8 cellular contexts compared by ENCODE assay signal in the genomic region with DNA sequence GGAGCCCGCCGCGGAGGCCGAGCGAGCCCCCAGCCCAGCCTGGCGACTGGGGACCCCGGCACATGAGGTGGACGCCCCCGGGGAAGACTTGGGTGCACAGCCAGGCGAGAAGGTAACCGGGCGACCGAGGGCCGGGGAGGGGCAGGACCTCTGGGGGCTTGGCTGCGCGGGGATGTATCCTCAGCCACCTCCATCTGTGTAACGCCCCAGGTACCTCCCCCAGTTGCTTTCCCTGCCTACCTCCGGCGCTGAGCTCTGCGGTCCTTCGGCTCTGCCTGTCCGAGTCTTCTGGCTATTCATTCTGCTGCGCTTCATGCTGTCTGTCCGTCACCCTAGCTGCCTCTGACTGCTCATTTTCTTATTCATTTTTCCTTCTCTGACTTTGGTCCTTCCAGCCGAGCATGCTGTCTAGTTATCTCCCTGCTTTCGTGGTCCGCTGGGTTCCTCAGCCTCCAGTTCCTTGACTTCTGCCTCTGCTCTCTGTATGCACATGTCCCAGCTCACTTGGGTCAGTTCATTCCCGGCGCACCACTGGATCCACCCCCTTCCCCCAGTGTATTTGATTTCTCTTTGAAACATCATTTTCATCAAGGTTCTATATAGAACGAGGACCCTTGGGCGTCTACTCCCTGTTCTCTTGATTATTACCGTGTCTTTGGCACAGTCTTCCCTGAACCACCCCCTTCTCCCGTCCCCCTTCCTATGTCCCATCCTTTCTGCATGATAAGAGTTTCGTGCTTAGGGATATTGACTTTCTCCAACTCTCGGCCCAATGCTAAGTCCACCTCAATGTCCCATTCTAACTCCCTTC. TPM values are rescaled to one million over a fixed set of nuclear protein-coding genes. Genes with fewer than 3 reads are reported as not detected.
DNase-seq lines count a peak whose midpoint lies in the region; ATAC-seq and TF ChIP-seq lines count a peak whose summit lies in the region.

No MANE protein-coding gene starts in this region.

- TF ChIP-seq CTCF in AG04449 (IDR thresholded peaks at IDR 0.05; ENCODE audit: insufficient read depth, low read length, missing control alignments) (no peak), esophagus squamous epithelium (IDR thresholded peaks at IDR 0.05) (no peak)

- no peaks in the 10 kb centered on the region for H3K9me3 ChIP-seq in esophagus squamous epithelium

- H3K27me3 ChIP-seq in esophagus squamous epithelium = no peaks in the 10 kb centered on the region

- H3K36me3 Mint-ChIP-seq in naive thymus-derived CD8-positive, alpha-beta T cell = peaks cover 0 to 12% (median 8%) of the 10 kb centered on the region in 3 donors
- H3K36me3 Mint-ChIP-seq in stimulated activated memory B cell treated with anti-CD40 and anti-IgM and Interleukin-4, amounts not matched to agents 10 μg/mL and 1 μg/mL and 100 μg/mL, for 72 hours = peaks cover 4% of the 10 kb centered on the region

- POLR2A ChIA-PET in AG04449 (lab: Yijun Ruan, JAX) = interaction anchor here (0.6 kb wide), 1 partner anchor 393 kb away, joined by 3 read pairs; no protein-coding TSS in a partner anchor
- POLR2A ChIA-PET in naive thymus-derived CD8-positive, alpha-beta T cell (lab: Charles Lee) = interaction anchor here (4.2 kb wide), 1 partner anchor 35 kb away, joined by 28 read pairs; the partner anchor contains the start of gene M6PR

- H3K4me3 ChIP-seq in AG04449 (ENCODE audit: low read depth, low read length) = peak overlapping the region; percentile 83
- H3K4me3 ChIP-seq in esophagus squamous epithelium = peak overlapping the region; percentile 59 to 84 (median 67)

- DNase-seq in AG04449 (ENCODE audit: low read depth, low spot score) = no peak
- DNase-seq in NCI-H82 treated with DMSO at 0.1 percent for 48 hours (lab: John Stamatoyannopoulos, UW; ENCODE audit: unreplicated experiment) = peak; percentile 34
- DNase-seq in activated T-cell treated with anti-CD3 and anti-CD28 coated beads, Interleukin-2, amount 50 U/mL, for 1 hour = peak; percentile 76
- no peak for DNase-seq in esophagus squamous epithelium (lab: John Stamatoyannopoulos, UW)
- DNase-seq in naive thymus-derived CD8-positive, alpha-beta T cell = peak; percentile 34 to 76 (median 58)

- peaks cover 24 to 49% (median 25%) of the 10 kb centered on the region in 3 donors for H3K4me1 ChIP-seq in esophagus squamous epithelium

- intact Hi-C loops in esophagus squamous epithelium (cut with DNase I) = no loop called here

- H3K27ac Mint-ChIP-seq in naive thymus-derived CD8-positive, alpha-beta T cell = no peak overlapping the region
- H3K27ac Mint-ChIP-seq in stimulated activated memory B cell treated with anti-CD40 and anti-IgM and Interleukin-4, amounts not matched to agents 10 μg/mL and 1 μg/mL and 100 μg/mL, for 72 hours = no peak overlapping the region

- peaks cover 0 to 24% (median 0%) of the 10 kb centered on the region in 3 donors for H3K36me3 ChIP-seq in esophagus squamous epithelium

- H3K4me3 Mint-ChIP-seq in naive thymus-derived CD8-positive, alpha-beta T cell = no peak overlapping the region
- H3K4me3 Mint-ChIP-seq in stimulated activated memory B cell treated with anti-CD40 and anti-IgM and Interleukin-4, amounts not matched to agents 10 μg/mL and 1 μg/mL and 100 μg/mL, for 72 hours = no peak overlapping the region

- TF ChIP-seq POLR2A in esophagus squamous epithelium (IDR thresholded peaks at IDR 0.05) = no peak

- peak; percentile 47 for ATAC-seq in GM18870 (IDR thresholded peaks at IDR 0.05; ENCODE audit: unreplicated experiment)
- peak; percentile 78 for ATAC-seq in HG03139 (IDR thresholded peaks at IDR 0.05; ENCODE audit: unreplicated experiment)
- peak; percentile 83 to 91 for ATAC-seq in naive thymus-derived CD8-positive, alpha-beta T cell
- ATAC-seq in stimulated activated memory B cell treated with anti-CD40 and anti-IgM and Interleukin-4, amounts not matched to agents 10 μg/mL and 1 μg/mL and 100 μg/mL, for 72 hours = peak; percentile 91

- WGBS in esophagus squamous epithelium, 2 donors = 3 to 4% methylated on average over 19 to 23 of the region's 35 CpGs

- CTCF ChIA-PET in AG04449 (lab: Yijun Ruan, JAX) = interaction anchor here (0.7 to 5.2 kb wide), 7 partner anchors 11 to 371 kb away, joined by 3 to 43 read pairs (median 4); no protein-coding TSS in a partner anchor

- no peaks in the 10 kb centered on the region for H3K27me3 Mint-ChIP-seq in naive thymus-derived CD8-positive, alpha-beta T cell
- no peaks in the 10 kb centered on the region for H3K27me3 Mint-ChIP-seq in stimulated activated memory B cell treated with anti-CD40 and anti-IgM and Interleukin-4, amounts not matched to agents 10 μg/mL and 1 μg/mL and 100 μg/mL, for 72 hours

- H3K4me1 Mint-ChIP-seq in naive thymus-derived CD8-positive, alpha-beta T cell = peaks cover 9 to 23% (median 14%) of the 10 kb centered on the region in 4 donors
- peaks cover 15% of the 10 kb centered on the region for H3K4me1 Mint-ChIP-seq in stimulated activated memory B cell treated with anti-CD40 and anti-IgM and Interleukin-4, amounts not matched to agents 10 μg/mL and 1 μg/mL and 100 μg/mL, for 72 hours

- H3K27ac ChIP-seq in esophagus squamous epithelium = peak overlapping the region; percentile 81 to 94 (median 92)

- H3K9me3 Mint-ChIP-seq in naive thymus-derived CD8-positive, alpha-beta T cell = no peaks in the 10 kb centered on the region
- no peaks in the 10 kb centered on the region for H3K9me3 Mint-ChIP-seq in stimulated activated memory B cell treated with anti-CD40 and anti-IgM and Interleukin-4, amounts not matched to agents 10 μg/mL and 1 μg/mL and 100 μg/mL, for 72 hours

RNA-seq across cellular contexts. Expression of gene PHC1, which starts 0.6 kb away (rescaled TPM):
- total RNA-seq in esophagus squamous epithelium = 10 to 100 TPM; 10.1 to 21.7 (median 18.6) TPM
- 10 to 100 TPM; 36.3 to 39.2 TPM for total RNA-seq in naive thymus-derived CD8-positive, alpha-beta T cell
- 10 to 100 TPM; 12.3 to 20.3 (median 15.7) TPM for polyA plus RNA-seq in naive thymus-derived CD8-positive, alpha-beta T cell

RNA-seq across cellular contexts. Expression of gene M6PR, which starts 34.5 kb away (rescaled TPM):
- 100 to 1,000 TPM in 2 of 4 donors, 10 to 100 TPM in 2; 60.1 to 120 (median 108) TPM for total RNA-seq in esophagus squamous epithelium
- total RNA-seq in naive thymus-derived CD8-positive, alpha-beta T cell = 100 to 1,000 TPM; 173 to 175 TPM
- polyA plus RNA-seq in naive thymus-derived CD8-positive, alpha-beta T cell = 100 to 1,000 TPM; 228 to 260 (median 238) TPM

Comparison
In these comparisons a context has a peak if more than half of its experiments do, and no peak if none do; other contexts are left out.
1. DNase-seq: peak in NCI-H82 treated with DMSO at 0.1 percent for 48 hours (single experiment), activated T-cell treated with anti-CD3 and anti-CD28 coated beads, Interleukin-2, amount 50 U/mL, for 1 hour (single experiment) and naive thymus-derived CD8-positive, alpha-beta T cell (10 of 10); none in AG04449 (single experiment) and esophagus squamous epithelium (single experiment).
2. Peak in every context shown above with its lines, with median percentiles within 50 percentile points of each other: ATAC-seq.